ENCODE assay signal across 13 cellular contexts in the genomic region with DNA sequence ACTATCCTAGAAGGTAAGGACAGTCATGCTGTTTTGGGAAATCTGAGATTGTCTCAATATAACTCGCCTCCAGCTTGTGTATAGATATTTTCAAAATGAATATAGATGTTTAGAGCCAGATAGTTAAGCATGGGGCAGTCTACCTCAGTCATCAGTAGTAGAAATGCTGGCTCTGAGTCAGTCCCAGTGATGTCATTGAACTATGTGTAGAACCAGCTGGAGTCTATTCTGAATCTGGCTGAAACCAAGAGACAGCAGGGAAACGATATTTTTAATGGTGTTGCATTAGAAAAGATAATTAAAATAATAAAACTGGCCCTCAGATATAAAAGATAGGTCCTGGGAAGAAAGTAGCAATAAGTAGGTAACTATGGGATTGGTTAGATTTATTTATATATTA. TPM values are rescaled to one million over a fixed set of nuclear protein-coding genes. Genes with fewer than 3 reads are reported as not detected.
A peak's percentile ranks its signal among the peaks of the same experiment; 100 is the strongest.
DNase-seq lines count a peak whose midpoint lies in the region; ATAC-seq and TF ChIP-seq lines count a peak whose summit lies in the region.
"Had no signal": no experiment of that assay in that cellular context is flagged by ENCODE, and none has a peak within 500 bp of the region (broad histone marks: within the 10 kb centered on the region; RNA-seq: fewer than 3 reads in every experiment).

No MANE protein-coding gene starts in this region.

- ATAC-seq in GM18861 (IDR thresholded peaks at IDR 0.05; ENCODE audit: unreplicated experiment): peak; percentile 60
- peak; percentile 83 for ATAC-seq in GM21717 (IDR thresholded peaks at IDR 0.05; ENCODE audit: unreplicated experiment)
- ATAC-seq in HG03175 (IDR thresholded peaks at IDR 0.05; ENCODE audit: unreplicated experiment): peak; percentile 70
- ATAC-seq: activated CD8-positive, alpha-beta T cell treated with anti-CD3 and anti-CD28 coated beads, Interleukin-2, amount 10 ng/mL, durations not matched to agents 7 days and 5 days; gastroesophageal sphincter had no signal

- peaks cover 16 to 56% (median 46%) of the 10 kb centered on the region in 3 donors for H3K36me3 ChIP-seq in tibial artery
- no peaks in the 10 kb centered on the region for H3K36me3 ChIP-seq in endodermal cell (ENCODE audit: control insufficient read depth, insufficient read depth, low read length)
- H3K36me3 ChIP-seq: right lobe of liver had no signal

- H3K4me3 Mint-ChIP-seq in immature natural killer cell (no peak overlapping the region), endodermal cell (no peak overlapping the region)
- H3K4me3 Mint-ChIP-seq: activated CD8-positive, alpha-beta T cell treated with anti-CD3 and anti-CD28 coated beads, Interleukin-2, amount 10 ng/mL, durations not matched to agents 7 days and 5 days had no signal

- H3K27me3 Mint-ChIP-seq in immature natural killer cell (ENCODE audit: low read depth in 3 of 3): peaks cover 0 to 2% (median 0%) of the 10 kb centered on the region in 3 donors
- H3K27me3 Mint-ChIP-seq in endodermal cell (ENCODE audit: insufficient read depth): peaks cover 12% of the 10 kb centered on the region

- H3K9me3 Mint-ChIP-seq in immature natural killer cell: no peaks in the 10 kb centered on the region
- no peaks in the 10 kb centered on the region for H3K9me3 Mint-ChIP-seq in endodermal cell

- H3K27ac ChIP-seq in tibial artery: no peak overlapping the region
- no peak overlapping the region for H3K27ac ChIP-seq in endodermal cell (ENCODE audit: low read depth, low read length)
- H3K27ac ChIP-seq: gastroesophageal sphincter, right lobe of liver had no signal

- WGBS in endodermal cell (ENCODE audit: insufficient coverage in 1 of 2, insufficient read length in 1 of 2), 2 experiments: 92 to 97% methylated on average over 2 of the region's 2 CpGs

- no peak overlapping the region for H3K9ac ChIP-seq in endodermal cell (ENCODE audit: extremely low read depth, low read length, poor library complexity, severe bottlenecking)

- H3K9me3 ChIP-seq in tibial artery: no peaks in the 10 kb centered on the region
- H3K9me3 ChIP-seq in endodermal cell (ENCODE audit: control insufficient read depth, low read length): no peaks in the 10 kb centered on the region
- H3K9me3 ChIP-seq: gastroesophageal sphincter, right lobe of liver had no signal

- no peaks in the 10 kb centered on the region for H3K27me3 ChIP-seq in tibial artery
- H3K27me3 ChIP-seq in endodermal cell (ENCODE audit: control insufficient read depth, insufficient read depth, low read length, poor library complexity, severe bottlenecking): peaks cover 5% of the 10 kb centered on the region
- H3K27me3 ChIP-seq: gastroesophageal sphincter, right lobe of liver had no signal

- H3K4me3 ChIP-seq in fibroblast of the aortic adventitia (ENCODE audit: low read depth, low read length) (no peak overlapping the region), tibial artery (no peak overlapping the region), endodermal cell (ENCODE audit: low read length) (no peak overlapping the region)
- H3K4me3 ChIP-seq: gastroesophageal sphincter, right lobe of liver had no signal

- no peak for TF ChIP-seq CTCF in fibroblast of the aortic adventitia (IDR thresholded peaks at IDR 0.05; ENCODE audit: insufficient read depth, low read length)
- no peak for TF ChIP-seq CTCF in tibial artery (IDR thresholded peaks at IDR 0.05)
- TF ChIP-seq CTCF in endodermal cell (conservative IDR thresholded peaks at IDR 0.05): no peak

- intact Hi-C loops in tibial artery (cut with DNase I; ENCODE audit: low total_unique reads): no loop called here

- no peaks in the 10 kb centered on the region for H3K4me1 Mint-ChIP-seq in immature natural killer cell
- peaks cover 3% of the 10 kb centered on the region for H3K4me1 Mint-ChIP-seq in endodermal cell

- H3K36me3 Mint-ChIP-seq in immature natural killer cell (peaks cover 0 to 12% (median 11%) of the 10 kb centered on the region in 3 donors), endodermal cell (ENCODE audit: low read depth) (no peaks in the 10 kb centered on the region)

- H3K27ac Mint-ChIP-seq in immature natural killer cell (no peak overlapping the region), endodermal cell (no peak overlapping the region)
- H3K27ac Mint-ChIP-seq: activated CD8-positive, alpha-beta T cell treated with anti-CD3 and anti-CD28 coated beads, Interleukin-2, amount 10 ng/mL, durations not matched to agents 7 days and 5 days had no signal

- DNase-seq in fibroblast of the aortic adventitia (ENCODE audit: low read depth) (peak; percentile 41), immature natural killer cell (no peak), tibial artery (no peak), endodermal cell (no peak)
- no peak for DNase-seq in stimulated activated CD4-positive, alpha-beta T cell treated with anti-CD3 and anti-CD28 coated beads, Interleukin-2, amount 100 ng/mL, for 48 hours
- DNase-seq: activated CD8-positive, alpha-beta T cell treated with anti-CD3 and anti-CD28 coated beads, Interleukin-2, amount 10 ng/mL, durations not matched to agents 7 days and 5 days; NCI-H187 treated with DMSO at 0.1 percent for 48 hours; right lobe of liver; SHP77 treated with DMSO at 0.1 percent for 48 hours had no signal

- H3K4me1 ChIP-seq in tibial artery (no peaks in the 10 kb centered on the region), endodermal cell (ENCODE audit: control insufficient read depth, insufficient read depth, low read length) (no peaks in the 10 kb centered on the region)
- H3K4me1 ChIP-seq: gastroesophageal sphincter, right lobe of liver had no signal

RNA-seq across cellular contexts. Expression of gene PIWIL4, which starts 25.9 kb away (rescaled TPM):
- total RNA-seq in fibroblast of the aortic adventitia (ENCODE audit: low replicate concordance) (2.7 and 5.6 TPM in 2 replicates), endodermal cell (under 1 TPM; 0.24 to 0.82 TPM)
- polyA plus RNA-seq in immature natural killer cell: under 1 TPM in 1 of 3 donors, not detected in 2; 0.85 TPM
- 0.53 TPM for polyA plus RNA-seq in endodermal cell (2013, experiment 1 of 2)
- 0.83 TPM for polyA plus RNA-seq in endodermal cell (2013, experiment 2 of 2)

RNA-seq across cellular contexts. Expression of gene FUT4, which starts 49.3 kb away (rescaled TPM):
- total RNA-seq in fibroblast of the aortic adventitia (ENCODE audit: low replicate concordance) (5.6 and 7.1 TPM in 2 replicates), endodermal cell (1 to 10 TPM; 2.8 to 5.4 TPM)
- 1 to 10 TPM; 1.3 to 2.4 (median 1.4) TPM for polyA plus RNA-seq in immature natural killer cell
- polyA plus RNA-seq in endodermal cell (2013, experiment 1 of 2): 2.3 TPM
- polyA plus RNA-seq in endodermal cell (2013, experiment 2 of 2): 2.1 TPM
